ENCODE assay signal across 1 cellular context in genomic region chr7:100119701-100120517, GRCh38.
TF ChIP-seq lines count a peak whose summit lies in the region.

No MANE protein-coding gene starts in this region.

TF ChIP-seq in HEK293, 187 proteins besides CTCF, POLR2A, EP300 and RAD21 (continued from another document and continues in another):
- TF ChIP-seq ZBTB44 (tag by site-specific recombination; IDR thresholded peaks at IDR 0.05) (0 out of 2 replicates have a peak, but pooled peaks have one; percentile 46), ZNF560 (tag by site-specific recombination; IDR thresholded peaks at IDR 0.05; ENCODE audit: borderline replicate concordance) (no peak), BCL6B (tag by site-specific recombination; IDR thresholded peaks at IDR 0.05) (no peak), ZNF211 (tag by site-specific recombination; IDR thresholded peaks at IDR 0.05; ENCODE audit: low read depth) (no peak), ZNF791 (tag by site-specific recombination; IDR thresholded peaks at IDR 0.05) (no peak), SP2 (tag by site-specific recombination; IDR thresholded peaks at IDR 0.05) (peak; percentile 52), KLF8 (tag by site-specific recombination; IDR thresholded peaks at IDR 0.05) (peak; percentile 75), ZNF664 (tag by site-specific recombination; IDR thresholded peaks at IDR 0.05) (no peak), ZNF621 (tag by site-specific recombination; IDR thresholded peaks at IDR 0.05) (no peak), ZFP69B (tag by site-specific recombination; IDR thresholded peaks at IDR 0.05) (peak; percentile 99), ZNF202 (tag by site-specific recombination; IDR thresholded peaks at IDR 0.05; ENCODE audit: borderline replicate concordance) (no peak), TSHZ1 (tag by site-specific recombination; IDR thresholded peaks at IDR 0.05; ENCODE audit: borderline replicate concordance) (no peak), ZNF580 (tag by site-specific recombination; IDR thresholded peaks at IDR 0.05) (no peak; the same call in none of the 2 replicates), IKZF3 (tag by site-specific recombination; IDR thresholded peaks at IDR 0.05) (no peak), ZNF623 (tag by site-specific recombination; IDR thresholded peaks at IDR 0.05) (no peak), HOXC10 (CRISPR knock-in tag; IDR thresholded peaks at IDR 0.05) (no peak), ZSCAN30 (tag by site-specific recombination; IDR thresholded peaks at IDR 0.05) (0 out of 2 replicates have a peak, but pooled peaks have one; percentile 53), ZNF157 (tag by site-specific recombination; IDR thresholded peaks at IDR 0.05) (no peak), ZNF138 (tag by site-specific recombination; IDR thresholded peaks at IDR 0.05; ENCODE audit: borderline replicate concordance) (no peak), SETDB1 (IDR thresholded peaks at IDR 0.05; ENCODE audit: insufficient read length, low read length) (no peak), ZNF341 (tag by site-specific recombination; IDR thresholded peaks at IDR 0.05; ENCODE audit: low read depth) (0 out of 2 replicates have a peak, but pooled peaks have one; percentile 18), ZNF768 (tag by site-specific recombination; IDR thresholded peaks at IDR 0.05) (no peak), GLI2 (tag by site-specific recombination; IDR thresholded peaks at IDR 0.05; ENCODE audit: borderline replicate concordance, low read depth) (no peak), ZNF610 (tag by site-specific recombination; IDR thresholded peaks at IDR 0.05; ENCODE audit: borderline replicate concordance) (no peak), SP3 (tag by site-specific recombination; IDR thresholded peaks at IDR 0.05) (no peak; the same call in 1 of the 2 replicates), PRDM4 (tag by site-specific recombination; IDR thresholded peaks at IDR 0.05) (no peak), ZNF404 (tag by site-specific recombination; IDR thresholded peaks at IDR 0.05) (no peak), ZNF501 (tag by site-specific recombination; IDR thresholded peaks at IDR 0.05) (no peak; the same call in 1 of the 2 replicates), ZNF398 (tag by site-specific recombination; IDR thresholded peaks at IDR 0.05) (peak; percentile 73), KLF9 (tag by site-specific recombination; IDR thresholded peaks at IDR 0.05; ENCODE audit: low read depth) (peak; percentile 64), ZFP3 (tag by site-specific recombination; IDR thresholded peaks at IDR 0.05; ENCODE audit: low read depth) (no peak), ZNF362 (tag by site-specific recombination; IDR thresholded peaks at IDR 0.05) (peak; percentile 82; the same call in 1 of the 2 replicates), ZNF521 (tag by site-specific recombination; IDR thresholded peaks at IDR 0.05) (no peak), ZNF830 (tag by site-specific recombination; IDR thresholded peaks at IDR 0.05; ENCODE audit: low read depth) (no peak), ZNF37A (tag by site-specific recombination; IDR thresholded peaks at IDR 0.05) (no peak), ZNF26 (tag by site-specific recombination; IDR thresholded peaks at IDR 0.05) (no peak), ZNF24 (tag by site-specific recombination; IDR thresholded peaks at IDR 0.05) (0 out of 2 replicates have a peak, but pooled peaks have one; percentile 14), ZNF148 (tag by site-specific recombination; IDR thresholded peaks at IDR 0.05; ENCODE audit: borderline replicate concordance) (no peak), ZSCAN18 (tag by site-specific recombination; IDR thresholded peaks at IDR 0.05) (no peak), SCRT2 (tag by site-specific recombination; IDR thresholded peaks at IDR 0.05) (no peak), ZNF555 (tag by site-specific recombination; conservative IDR thresholded peaks at IDR 0.05) (no peak), HOXD13 (CRISPR knock-in tag; IDR thresholded peaks at IDR 0.05; ENCODE audit: borderline replicate concordance) (no peak)
